ENCODE assay signal across 3 cellular contexts in the genomic region with DNA sequence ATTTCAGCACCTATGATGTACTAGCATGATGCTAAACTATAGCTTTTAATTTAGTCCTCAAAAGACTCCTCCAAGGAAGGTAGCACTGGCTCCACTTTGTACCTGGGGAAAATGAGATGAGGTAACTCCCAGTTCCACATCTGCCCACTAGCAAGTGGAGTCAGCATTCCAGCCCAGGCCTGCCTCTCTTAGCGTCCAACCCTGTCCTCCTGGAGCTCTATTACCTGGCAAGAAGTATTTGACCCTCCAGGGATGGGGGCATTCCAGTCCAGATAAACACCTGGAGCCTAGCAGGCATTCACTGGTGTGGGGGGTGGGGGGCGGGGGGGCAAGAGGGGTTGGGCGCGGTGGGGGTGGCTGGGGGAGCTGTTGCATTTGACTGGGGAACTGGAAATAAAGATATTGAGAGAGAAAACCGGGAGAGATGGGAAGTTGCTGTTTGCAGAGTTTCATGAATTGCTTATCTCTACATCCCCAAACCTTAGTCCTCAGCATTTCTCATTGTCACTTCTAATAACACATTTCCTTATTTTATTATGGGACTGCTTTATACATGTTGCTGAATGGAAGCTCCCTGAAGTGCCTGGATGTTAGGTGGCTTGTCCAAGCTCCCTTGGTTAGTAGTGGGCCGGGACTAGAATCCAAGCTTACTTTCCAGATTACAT.
TF ChIP-seq lines count a peak whose summit lies in the region.

No MANE protein-coding gene starts in this region.

TF ChIP-seq in A549, 52 proteins besides CTCF, POLR2A, EP300 and RAD21:
- TF ChIP-seq MYC (IDR thresholded peaks at IDR 0.05; ENCODE audit: borderline replicate concordance, low read length) (no peak), HOXA7 (CRISPR knock-in tag; IDR thresholded peaks at IDR 0.05) (no peak), FOSB (CRISPR knock-in tag; IDR thresholded peaks at IDR 0.05) (no peak), KDM5A (IDR thresholded peaks at IDR 0.05) (no peak), FOXS1 (CRISPR knock-in tag; IDR thresholded peaks at IDR 0.05) (no peak)

TF ChIP-seq in GM23338, 12 proteins besides CTCF, POLR2A, EP300 and RAD21:
- TF ChIP-seq NANOG (IDR thresholded peaks at IDR 0.05; ENCODE audit: borderline replicate concordance) (no peak), EZH2 (IDR thresholded peaks at IDR 0.05; ENCODE audit: low read depth, unreplicated experiment) (no peak), ZNF114 (CRISPR knock-in tag; IDR thresholded peaks at IDR 0.05) (no peak), CREB1 (CRISPR knock-in tag; IDR thresholded peaks at IDR 0.05; ENCODE audit: low read depth) (no peak), JUNB (IDR thresholded peaks at IDR 0.05; ENCODE audit: unreplicated experiment) (no peak), ZNF331 (CRISPR knock-in tag; IDR thresholded peaks at IDR 0.05; ENCODE audit: low read depth) (no peak), STAT1 (IDR thresholded peaks at IDR 0.05; ENCODE audit: unreplicated experiment) (no peak), POLR2AphosphoS5 (IDR thresholded peaks at IDR 0.05; ENCODE audit: low read depth) (no peak)
- TF ChIP-seq, protein P1, sequence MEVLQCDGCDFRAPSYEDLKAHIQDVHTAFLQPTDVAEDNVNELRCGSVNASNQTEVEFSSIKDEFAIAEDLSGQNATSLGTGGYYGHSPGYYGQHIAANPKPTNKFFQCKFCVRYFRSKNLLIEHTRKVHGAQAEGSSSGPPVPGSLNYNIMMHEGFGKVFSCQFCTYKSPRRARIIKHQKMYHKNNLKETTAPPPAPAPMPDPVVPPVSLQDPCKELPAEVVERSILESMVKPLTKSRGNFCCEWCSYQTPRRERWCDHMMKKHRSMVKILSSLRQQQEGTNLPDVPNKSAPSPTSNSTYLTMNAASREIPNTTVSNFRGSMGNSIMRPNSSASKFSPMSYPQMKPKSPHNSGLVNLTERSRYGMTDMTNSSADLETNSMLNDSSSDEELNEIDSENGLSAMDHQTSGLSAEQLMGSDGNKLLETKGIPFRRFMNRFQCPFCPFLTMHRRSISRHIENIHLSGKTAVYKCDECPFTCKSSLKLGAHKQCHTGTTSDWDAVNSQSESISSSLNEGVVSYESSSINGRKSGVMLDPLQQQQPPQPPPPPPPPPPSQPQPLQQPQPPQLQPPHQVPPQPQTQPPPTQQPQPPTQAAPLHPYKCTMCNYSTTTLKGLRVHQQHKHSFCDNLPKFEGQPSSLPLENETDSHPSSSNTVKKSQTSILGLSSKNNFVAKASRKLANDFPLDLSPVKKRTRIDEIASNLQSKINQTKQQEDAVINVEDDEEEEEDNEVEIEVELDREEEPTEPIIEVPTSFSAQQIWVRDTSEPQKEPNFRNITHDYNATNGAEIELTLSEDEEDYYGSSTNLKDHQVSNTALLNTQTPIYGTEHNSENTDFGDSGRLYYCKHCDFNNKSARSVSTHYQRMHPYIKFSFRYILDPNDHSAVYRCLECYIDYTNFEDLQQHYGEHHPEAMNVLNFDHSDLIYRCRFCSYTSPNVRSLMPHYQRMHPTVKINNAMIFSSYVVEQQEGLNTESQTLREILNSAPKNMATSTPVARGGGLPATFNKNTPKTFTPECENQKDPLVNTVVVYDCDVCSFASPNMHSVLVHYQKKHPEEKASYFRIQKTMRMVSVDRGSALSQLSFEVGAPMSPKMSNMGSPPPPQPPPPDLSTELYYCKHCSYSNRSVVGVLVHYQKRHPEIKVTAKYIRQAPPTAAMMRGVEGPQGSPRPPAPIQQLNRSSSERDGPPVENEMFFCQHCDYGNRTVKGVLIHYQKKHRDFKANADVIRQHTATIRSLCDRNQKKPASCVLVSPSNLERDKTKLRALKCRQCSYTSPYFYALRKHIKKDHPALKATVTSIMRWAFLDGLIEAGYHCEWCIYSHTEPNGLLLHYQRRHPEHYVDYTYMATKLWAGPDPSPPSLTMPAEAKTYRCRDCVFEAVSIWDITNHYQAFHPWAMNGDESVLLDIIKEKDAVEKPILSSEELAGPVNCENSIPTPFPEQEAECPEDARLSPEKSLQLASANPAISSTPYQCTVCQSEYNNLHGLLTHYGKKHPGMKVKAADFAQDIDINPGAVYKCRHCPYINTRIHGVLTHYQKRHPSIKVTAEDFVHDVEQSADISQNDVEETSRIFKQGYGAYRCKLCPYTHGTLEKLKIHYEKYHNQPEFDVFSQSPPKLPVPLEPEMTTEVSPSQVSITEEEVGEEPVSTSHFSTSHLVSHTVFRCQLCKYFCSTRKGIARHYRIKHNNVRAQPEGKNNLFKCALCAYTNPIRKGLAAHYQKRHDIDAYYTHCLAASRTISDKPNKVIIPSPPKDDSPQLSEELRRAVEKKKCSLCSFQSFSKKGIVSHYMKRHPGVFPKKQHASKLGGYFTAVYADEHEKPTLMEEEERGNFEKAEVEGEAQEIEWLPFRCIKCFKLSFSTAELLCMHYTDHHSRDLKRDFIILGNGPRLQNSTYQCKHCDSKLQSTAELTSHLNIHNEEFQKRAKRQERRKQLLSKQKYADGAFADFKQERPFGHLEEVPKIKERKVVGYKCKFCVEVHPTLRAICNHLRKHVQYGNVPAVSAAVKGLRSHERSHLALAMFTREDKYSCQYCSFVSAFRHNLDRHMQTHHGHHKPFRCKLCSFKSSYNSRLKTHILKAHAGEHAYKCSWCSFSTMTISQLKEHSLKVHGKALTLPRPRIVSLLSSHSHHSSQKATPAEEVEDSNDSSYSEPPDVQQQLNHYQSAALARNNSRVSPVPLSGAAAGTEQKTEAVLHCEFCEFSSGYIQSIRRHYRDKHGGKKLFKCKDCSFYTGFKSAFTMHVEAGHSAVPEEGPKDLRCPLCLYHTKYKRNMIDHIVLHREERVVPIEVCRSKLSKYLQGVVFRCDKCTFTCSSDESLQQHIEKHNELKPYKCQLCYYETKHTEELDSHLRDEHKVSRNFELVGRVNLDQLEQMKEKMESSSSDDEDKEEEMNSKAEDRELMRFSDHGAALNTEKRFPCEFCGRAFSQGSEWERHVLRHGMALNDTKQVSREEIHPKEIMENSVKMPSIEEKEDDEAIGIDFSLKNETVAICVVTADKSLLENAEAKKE (CRISPR knock-in tag; IDR thresholded peaks at IDR 0.05), result no peak

TF ChIP-seq in K562, 482 proteins besides CTCF, POLR2A, EP300 and RAD21:
- TF ChIP-seq GATA2 (CRISPR knock-in tag; IDR thresholded peaks at IDR 0.05), result 0 out of 2 replicates have a peak, but pooled peaks have one; percentile 21
- TF ChIP-seq KLF1 (tag; IDR thresholded peaks at IDR 0.05), result no peak
- no peak for TF ChIP-seq HDAC6 (IDR thresholded peaks at IDR 0.05; ENCODE audit: low read depth, low read length)
- no peak for TF ChIP-seq EZH2 (IDR thresholded peaks at IDR 0.05; ENCODE audit: borderline replicate concordance, low read depth, low read length)
- TF ChIP-seq HOXB6 (CRISPR knock-in tag; IDR thresholded peaks at IDR 0.05; ENCODE audit: borderline replicate concordance), result no peak
- TF ChIP-seq, protein P2, sequence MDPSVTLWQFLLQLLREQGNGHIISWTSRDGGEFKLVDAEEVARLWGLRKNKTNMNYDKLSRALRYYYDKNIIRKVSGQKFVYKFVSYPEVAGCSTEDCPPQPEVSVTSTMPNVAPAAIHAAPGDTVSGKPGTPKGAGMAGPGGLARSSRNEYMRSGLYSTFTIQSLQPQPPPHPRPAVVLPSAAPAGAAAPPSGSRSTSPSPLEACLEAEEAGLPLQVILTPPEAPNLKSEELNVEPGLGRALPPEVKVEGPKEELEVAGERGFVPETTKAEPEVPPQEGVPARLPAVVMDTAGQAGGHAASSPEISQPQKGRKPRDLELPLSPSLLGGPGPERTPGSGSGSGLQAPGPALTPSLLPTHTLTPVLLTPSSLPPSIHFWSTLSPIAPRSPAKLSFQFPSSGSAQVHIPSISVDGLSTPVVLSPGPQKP (CRISPR knock-in tag; IDR thresholded peaks at IDR 0.05), result no peak
- TF ChIP-seq, protein P3, sequence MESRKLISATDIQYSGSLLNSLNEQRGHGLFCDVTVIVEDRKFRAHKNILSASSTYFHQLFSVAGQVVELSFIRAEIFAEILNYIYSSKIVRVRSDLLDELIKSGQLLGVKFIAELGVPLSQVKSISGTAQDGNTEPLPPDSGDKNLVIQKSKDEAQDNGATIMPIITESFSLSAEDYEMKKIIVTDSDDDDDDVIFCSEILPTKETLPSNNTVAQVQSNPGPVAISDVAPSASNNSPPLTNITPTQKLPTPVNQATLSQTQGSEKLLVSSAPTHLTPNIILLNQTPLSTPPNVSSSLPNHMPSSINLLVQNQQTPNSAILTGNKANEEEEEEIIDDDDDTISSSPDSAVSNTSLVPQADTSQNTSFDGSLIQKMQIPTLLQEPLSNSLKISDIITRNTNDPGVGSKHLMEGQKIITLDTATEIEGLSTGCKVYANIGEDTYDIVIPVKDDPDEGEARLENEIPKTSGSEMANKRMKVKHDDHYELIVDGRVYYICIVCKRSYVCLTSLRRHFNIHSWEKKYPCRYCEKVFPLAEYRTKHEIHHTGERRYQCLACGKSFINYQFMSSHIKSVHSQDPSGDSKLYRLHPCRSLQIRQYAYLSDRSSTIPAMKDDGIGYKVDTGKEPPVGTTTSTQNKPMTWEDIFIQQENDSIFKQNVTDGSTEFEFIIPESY (CRISPR knock-in tag; IDR thresholded peaks at IDR 0.05), result no peak
- TF ChIP-seq, protein P4, sequence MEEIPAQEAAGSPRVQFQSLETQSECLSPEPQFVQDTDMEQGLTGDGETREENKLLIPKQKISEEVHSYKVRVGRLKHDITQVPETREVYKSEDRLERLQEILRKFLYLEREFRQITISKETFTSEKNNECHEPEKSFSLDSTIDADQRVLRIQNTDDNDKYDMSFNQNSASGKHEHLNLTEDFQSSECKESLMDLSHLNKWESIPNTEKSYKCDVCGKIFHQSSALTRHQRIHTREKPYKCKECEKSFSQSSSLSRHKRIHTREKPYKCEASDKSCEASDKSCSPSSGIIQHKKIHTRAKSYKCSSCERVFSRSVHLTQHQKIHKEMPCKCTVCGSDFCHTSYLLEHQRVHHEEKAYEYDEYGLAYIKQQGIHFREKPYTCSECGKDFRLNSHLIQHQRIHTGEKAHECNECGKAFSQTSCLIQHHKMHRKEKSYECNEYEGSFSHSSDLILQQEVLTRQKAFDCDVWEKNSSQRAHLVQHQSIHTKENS (CRISPR knock-in tag; IDR thresholded peaks at IDR 0.05), result no peak
TF ChIP-seq in K562: peak in this region for 1.
